Comparison of ENCODE assay signal across 20 cellular contexts in genomic region chr10:91575044-91575610, GRCh38. TPM values are rescaled to one million over a fixed set of nuclear protein-coding genes. Genes with fewer than 3 reads are reported as not detected.
A peak's percentile ranks its signal among the peaks of the same experiment; 100 is the strongest.
DNase-seq lines count a peak whose midpoint lies in the region; TF ChIP-seq lines count a peak whose summit lies in the region.
"Had no signal": no experiment of that assay in that cellular context is flagged by ENCODE, and none has a peak within 500 bp of the region (broad histone marks: within the 10 kb centered on the region; RNA-seq: fewer than 3 reads in every experiment).

No MANE protein-coding gene starts in this region.

- H3K27me3 ChIP-seq in breast epithelium (no peaks in the 10 kb centered on the region), left ventricle myocardium inferior (ENCODE audit: low read depth) (no peaks in the 10 kb centered on the region), neural progenitor cell (no peaks in the 10 kb centered on the region), BE2C (no peaks in the 10 kb centered on the region)
- H3K27me3 ChIP-seq: adrenal gland, tibial nerve had no signal

- TF ChIP-seq CTCF in breast epithelium (IDR thresholded peaks at IDR 0.05) = no peak
- TF ChIP-seq CTCF in MCF 10A (IDR thresholded peaks at IDR 0.05; ENCODE audit: unreplicated experiment) = no peak
- TF ChIP-seq CTCF in left ventricle myocardium inferior (IDR thresholded peaks at IDR 0.05; ENCODE audit: borderline replicate concordance) = no peak
- TF ChIP-seq CTCF in neural progenitor cell (IDR thresholded peaks at IDR 0.05) = no peak
- TF ChIP-seq CTCF in BE2C (IDR thresholded peaks at IDR 0.05; ENCODE audit: low read depth, low read length) = no peak
- TF ChIP-seq CTCF in Calu3 (IDR thresholded peaks at IDR 0.05; ENCODE audit: unreplicated experiment) = no peak

- H3K4me1 ChIP-seq in breast epithelium (peaks cover 0 to 11% of the 10 kb centered on the region in 2 donors), left ventricle myocardium inferior (peaks cover 21% of the 10 kb centered on the region), neural progenitor cell (peaks cover 4% of the 10 kb centered on the region), BE2C (peaks cover 8% of the 10 kb centered on the region; the same call in 1 of the 2 replicates)
- H3K4me1 ChIP-seq: adrenal gland, Caco-2 had no signal

- POLR2A ChIA-PET in MCF 10A (lab: Yijun Ruan, JAX) = interaction anchor here (1.1 kb wide), 1 partner anchor 34 kb away, joined by 3 read pairs; no protein-coding TSS in a partner anchor
- POLR2A ChIA-PET in activated CD4-positive, alpha-beta T cell treated with anti-CD3 and anti-CD28 coated beads, Interleukin-2, amount 10 ng/mL, durations not matched to agents 7 days and 5 days (lab: Charles Lee) = no interaction called here

- no peak overlapping the region for H3K9ac ChIP-seq in neural progenitor cell

- H3K27me3 Mint-ChIP-seq in MCF 10A (ENCODE audit: insufficient read depth, unreplicated experiment) (no peaks in the 10 kb centered on the region), neural progenitor cell (ENCODE audit: insufficient read depth, low read depth) (no peaks in the 10 kb centered on the region), Calu3 (ENCODE audit: unreplicated experiment) (no peaks in the 10 kb centered on the region)
- H3K27me3 Mint-ChIP-seq in activated CD4-positive, alpha-beta T cell treated with anti-CD3 and anti-CD28 coated beads, Interleukin-2, amount 10 ng/mL, durations not matched to agents 7 days and 5 days = no peaks in the 10 kb centered on the region

- H2AFZ ChIP-seq in neural progenitor cell (replicated peaks) = peak overlapping the region; percentile 22

- H3K9me3 Mint-ChIP-seq in MCF 10A (ENCODE audit: unreplicated experiment) = peaks cover 8% of the 10 kb centered on the region
- no peaks in the 10 kb centered on the region for H3K9me3 Mint-ChIP-seq in neural progenitor cell
- peaks cover 3% of the 10 kb centered on the region for H3K9me3 Mint-ChIP-seq in Calu3 (ENCODE audit: low read depth, unreplicated experiment)
- no peaks in the 10 kb centered on the region for H3K9me3 Mint-ChIP-seq in activated CD4-positive, alpha-beta T cell treated with anti-CD3 and anti-CD28 coated beads, Interleukin-2, amount 10 ng/mL, durations not matched to agents 7 days and 5 days

- intact Hi-C loops in breast epithelium (cut with DNase I; ENCODE audit: low total_unique reads) = loop anchor here (1.0 kb wide), 1 partner anchor 27 kb away; no protein-coding TSS in a partner anchor
- intact Hi-C loops in MCF 10A (cut with micrococcal nuclease) = no loop called here
- intact Hi-C loops in left ventricle myocardium inferior (cut with micrococcal nuclease) = no loop called here
- intact Hi-C loops in Calu3 (cut with micrococcal nuclease; ENCODE audit: unreplicated experiment) = no loop called here

- H3K9me3 ChIP-seq in breast epithelium = no peaks in the 10 kb centered on the region
- H3K9me3 ChIP-seq in left ventricle myocardium inferior (replicated peaks) = peaks cover 9% of the 10 kb centered on the region
- no peaks in the 10 kb centered on the region for H3K9me3 ChIP-seq in neural progenitor cell (ENCODE audit: low read depth)
- no peaks in the 10 kb centered on the region for H3K9me3 ChIP-seq in BE2C
- H3K9me3 ChIP-seq: adrenal gland, tibial nerve had no signal

- H3K4me3 Mint-ChIP-seq in MCF 10A (ENCODE audit: unreplicated experiment) (no peak overlapping the region), neural progenitor cell (no peak overlapping the region), Calu3 (ENCODE audit: low read depth, unreplicated experiment) (no peak overlapping the region)
- no peak overlapping the region for H3K4me3 Mint-ChIP-seq in activated CD4-positive, alpha-beta T cell treated with anti-CD3 and anti-CD28 coated beads, Interleukin-2, amount 10 ng/mL, durations not matched to agents 7 days and 5 days
- H3K4me3 Mint-ChIP-seq: stimulated activated naive B cell treated with anti-CD40 and anti-IgM and Interleukin-4, amounts not matched to agents 10 μg/mL and 1 μg/mL and 100 μg/mL, for 72 hours; WTC11 had no signal

- H3K36me3 ChIP-seq in breast epithelium (no peaks in the 10 kb centered on the region), left ventricle myocardium inferior (no peaks in the 10 kb centered on the region), neural progenitor cell (no peaks in the 10 kb centered on the region), BE2C (no peaks in the 10 kb centered on the region)
- H3K36me3 ChIP-seq: adrenal gland, tibial nerve had no signal

- TF ChIP-seq POLR2A in breast epithelium (IDR thresholded peaks at IDR 0.05) = no peak

- H3F3A ChIP-seq in neural progenitor cell (ENCODE audit: low read depth) = no peaks in the 10 kb centered on the region

- peak overlapping the region; percentile 85 to 90 for H3K27ac ChIP-seq in breast epithelium
- H3K27ac ChIP-seq in left ventricle myocardium inferior (replicated peaks) = peak overlapping the region; percentile 60
- no peak overlapping the region for H3K27ac ChIP-seq in neural progenitor cell
- H3K27ac ChIP-seq: 22Rv1, adrenal gland, tibial nerve had no signal

- H3K79me2 ChIP-seq in neural progenitor cell (ENCODE audit: low read depth) = no peaks in the 10 kb centered on the region

- H3K4me1 Mint-ChIP-seq in MCF 10A (ENCODE audit: insufficient read depth, unreplicated experiment) = no peaks in the 10 kb centered on the region
- H3K4me1 Mint-ChIP-seq in neural progenitor cell = no peaks in the 10 kb centered on the region
- no peaks in the 10 kb centered on the region for H3K4me1 Mint-ChIP-seq in Calu3 (ENCODE audit: low read depth, unreplicated experiment)
- no peaks in the 10 kb centered on the region for H3K4me1 Mint-ChIP-seq in activated CD4-positive, alpha-beta T cell treated with anti-CD3 and anti-CD28 coated beads, Interleukin-2, amount 10 ng/mL, durations not matched to agents 7 days and 5 days

- H4K20me1 ChIP-seq in neural progenitor cell (ENCODE audit: low read depth) = no peaks in the 10 kb centered on the region

- H3K36me3 Mint-ChIP-seq in MCF 10A (ENCODE audit: insufficient read depth, unreplicated experiment) (no peaks in the 10 kb centered on the region), neural progenitor cell (no peaks in the 10 kb centered on the region), Calu3 (ENCODE audit: insufficient read depth, unreplicated experiment) (no peaks in the 10 kb centered on the region)
- no peaks in the 10 kb centered on the region for H3K36me3 Mint-ChIP-seq in activated CD4-positive, alpha-beta T cell treated with anti-CD3 and anti-CD28 coated beads, Interleukin-2, amount 10 ng/mL, durations not matched to agents 7 days and 5 days (ENCODE audit: low read depth)
- H3K36me3 Mint-ChIP-seq: stimulated activated naive B cell treated with anti-CD40 and anti-IgM and Interleukin-4, amounts not matched to agents 10 μg/mL and 1 μg/mL and 100 μg/mL, for 72 hours; WTC11 had no signal

- CTCF ChIA-PET in MCF 10A (lab: Yijun Ruan, JAX) (no interaction called here), Calu3 (lab: Charles Lee) (no interaction called here)
- CTCF ChIA-PET in activated CD4-positive, alpha-beta T cell treated with anti-CD3 and anti-CD28 coated beads, Interleukin-2, amount 10 ng/mL, durations not matched to agents 7 days and 5 days (lab: Charles Lee) = no interaction called here

- DNase-seq in breast epithelium (ENCODE audit: low spot score in 2 of 2) (peak in 1 of 2 donors; percentile 79), MCF 10A (ENCODE audit: unreplicated experiment) (no peak), left ventricle myocardium inferior (no peak), neural progenitor cell (ENCODE audit: low spot score) (peak; percentile 15), BE2C (no peak), Calu3 (no peak), T-helper 2 cell (no peak)
- DNase-seq in activated CD4-positive, alpha-beta T cell treated with anti-CD3 and anti-CD28 coated beads, Interleukin-2, amount 10 ng/mL, durations not matched to agents 7 days and 5 days = no peak
- DNase-seq: activated CD4-positive, alpha-beta T cell treated with anti-CD3 and anti-CD28 coated beads, Interleukin-2, amount 50 U/mL, for 48 hours; activated gamma-delta T cell; adrenal gland; Caco-2; effector CD4-positive, alpha-beta T cell; NCI-H1105 treated with DMSO at 0.1 percent for 48 hours; NCI-H524 treated with DMSO at 0.1 percent for 48 hours; stimulated activated CD4-positive, alpha-beta T cell treated with anti-CD3 and anti-CD28 coated beads, Interleukin-1b, Interleukin-23, amount 100 ng/mL, for 48 hours; stimulated activated naive B cell treated with anti-CD40 and anti-IgM and Interleukin-4, amounts not matched to agents 10 μg/mL and 1 μg/mL and 100 μg/mL, for 72 hours had no signal

- no peak overlapping the region for H3K27ac Mint-ChIP-seq in MCF 10A (ENCODE audit: low read depth, unreplicated experiment)
- peak overlapping the region; percentile 2 for H3K27ac Mint-ChIP-seq in neural progenitor cell
- H3K27ac Mint-ChIP-seq in Calu3 (ENCODE audit: unreplicated experiment) = no peak overlapping the region
- H3K27ac Mint-ChIP-seq in activated CD4-positive, alpha-beta T cell treated with anti-CD3 and anti-CD28 coated beads, Interleukin-2, amount 10 ng/mL, durations not matched to agents 7 days and 5 days = no peak overlapping the region
- H3K27ac Mint-ChIP-seq: stimulated activated naive B cell treated with anti-CD40 and anti-IgM and Interleukin-4, amounts not matched to agents 10 μg/mL and 1 μg/mL and 100 μg/mL, for 72 hours; WTC11 had no signal

- no peak overlapping the region for H3K4me3 ChIP-seq in breast epithelium
- no peak overlapping the region for H3K4me3 ChIP-seq in left ventricle myocardium inferior
- no peak overlapping the region for H3K4me3 ChIP-seq in neural progenitor cell
- no peak overlapping the region for H3K4me3 ChIP-seq in BE2C (ENCODE audit: low read depth, low read length)
- H3K4me3 ChIP-seq: adrenal gland, tibial nerve had no signal

- BruUV-seq in MCF 10A (replicated peaks; lab: Mats Ljungman, UMichigan) (no TSS peak), Calu3 (replicated peaks; lab: Mats Ljungman, UMichigan) (no TSS peak)

- no peak overlapping the region for H3K4me2 ChIP-seq in neural progenitor cell

RNA-seq across cellular contexts. Expression of gene PPP1R3C, which starts 57.7 kb away (rescaled TPM):
- 10 to 100 TPM in 2 of 3 donors, 1 to 10 TPM in 1; 9.4 to 48.1 (median 14.4) TPM for total RNA-seq in breast epithelium
- total RNA-seq in MCF 10A (2022) = 0.30 and 0.47 TPM in 2 replicates
- total RNA-seq in left ventricle myocardium inferior = 236 TPM
- total RNA-seq in neural progenitor cell (ENCODE audit: low replicate concordance) = 6.4 and 6.6 TPM in 2 replicates
- polyA plus RNA-seq in BE2C (2012; ENCODE audit: insufficient read depth, insufficient read length, low read depth) = 9.2 TPM
- total RNA-seq in Calu3 (2022) = 5.5 and 7.8 TPM in 2 replicates
- total RNA-seq in activated CD4-positive, alpha-beta T cell treated with anti-CD3 and anti-CD28 coated beads, Interleukin-2, amount 10 ng/mL, durations not matched to agents 7 days and 5 days = not detected
- total RNA-seq: Caco-2 had no signal
